Comparison of ENCODE assay signal across 12 cellular contexts in genomic region chr18:58402247-58402646, GRCh38.
DNase-seq lines count a peak whose midpoint lies in the region; ATAC-seq and TF ChIP-seq lines count a peak whose summit lies in the region.
"Had no signal": no experiment of that assay in that cellular context is flagged by ENCODE, and none has a peak within 500 bp of the region (broad histone marks: within the 10 kb centered on the region; RNA-seq: fewer than 3 reads in every experiment).

No MANE protein-coding gene starts in this region.

- in situ Hi-C loops in HAP-1 (cut with MboI; ENCODE audit: low sequenced_read_pairs), result no loop called here

- intact Hi-C loops in body of pancreas (cut with DNase I), result no loop called here
- intact Hi-C loops in left lung (cut with DNase I), result no loop called here
- intact Hi-C loops in head of caudate nucleus (cut with DNase I), result no loop called here

- H3K27me3 ChIP-seq in BE2C (no peaks in the 10 kb centered on the region), body of pancreas (no peaks in the 10 kb centered on the region), left lung (no peaks in the 10 kb centered on the region), HAP-1 (ENCODE audit: low read depth) (no peaks in the 10 kb centered on the region)
- H3K27me3 ChIP-seq: adrenal gland, heart right ventricle, neutrophil had no signal

- no peak for TF ChIP-seq POLR2A in body of pancreas (IDR thresholded peaks at IDR 0.05)

- H3K9me3 ChIP-seq in BE2C, result no peaks in the 10 kb centered on the region
- no peaks in the 10 kb centered on the region for H3K9me3 ChIP-seq in body of pancreas
- no peaks in the 10 kb centered on the region for H3K9me3 ChIP-seq in left lung
- no peaks in the 10 kb centered on the region for H3K9me3 ChIP-seq in HAP-1
- H3K9me3 ChIP-seq: adrenal gland, heart right ventricle, neutrophil had no signal

- ATAC-seq in body of pancreas, result peak; percentile 84
- peak; percentile 74 for ATAC-seq in left lung
- ATAC-seq in GM21528 (IDR thresholded peaks at IDR 0.05; ENCODE audit: low FRiP score, unreplicated experiment), result no peak

- H3K27ac ChIP-seq in body of pancreas (peak overlapping the region; percentile 7 to 83 (median 60)), left lung (no peak overlapping the region)
- H3K27ac ChIP-seq: adrenal gland, heart right ventricle, neutrophil had no signal

- WGBS in body of pancreas, 2 donors, result 12 to 23% methylated on average over 8 to 9 of the region's 9 CpGs

- TF ChIP-seq CTCF in BE2C (IDR thresholded peaks at IDR 0.05; ENCODE audit: low read depth, low read length) (no peak), body of pancreas (IDR thresholded peaks at IDR 0.05) (peak in 4 of 7 experiments; percentile 22 to 41 (median 35)), left lung (IDR thresholded peaks at IDR 0.05) (no peak)

- H3K4me3 ChIP-seq in BE2C (ENCODE audit: low read depth, low read length) (no peak overlapping the region), body of pancreas (no peak overlapping the region), left lung (no peak overlapping the region), HAP-1 (no peak overlapping the region)
- H3K4me3 ChIP-seq: adrenal gland, heart right ventricle had no signal

- no peaks in the 10 kb centered on the region for H3K4me1 ChIP-seq in BE2C
- H3K4me1 ChIP-seq in body of pancreas, result peaks cover 34% of the 10 kb centered on the region
- peaks cover 0 to 12% of the 10 kb centered on the region in 2 donors for H3K4me1 ChIP-seq in left lung
- no peaks in the 10 kb centered on the region for H3K4me1 ChIP-seq in HAP-1

- H3K36me3 ChIP-seq in BE2C, result no peaks in the 10 kb centered on the region
- H3K36me3 ChIP-seq in body of pancreas (replicated peaks in 1 of 2; ENCODE audit: insufficient read depth in 1 of 2, low read depth in 2 of 2), result no peaks in the 10 kb centered on the region
- peaks cover 0 to 7% of the 10 kb centered on the region in 2 donors for H3K36me3 ChIP-seq in left lung
- no peaks in the 10 kb centered on the region for H3K36me3 ChIP-seq in HAP-1 (replicated peaks)
- H3K36me3 ChIP-seq: adrenal gland, neutrophil had no signal

- DNase-seq in BE2C (peak; percentile 16), NCI-H187 treated with DMSO at 0.1 percent for 48 hours (lab: John Stamatoyannopoulos, UW) (peak; percentile 67), body of pancreas (peak; percentile 62 to 73 (median 70)), left lung (no peak), head of caudate nucleus (no peak), HAP-1 (ENCODE audit: low spot score in 2 of 2) (no peak)
- DNase-seq in activated T-cell treated with anti-CD3 and anti-CD28 coated beads, Interleukin-2, amount 50 U/mL, for 1 hour, result no peak
- DNase-seq: heart right ventricle, NCI-H1436 had no signal

Comparison
In these comparisons a context has a peak if more than half of its experiments do, and no peak if none do; other contexts are left out.
1. DNase-seq: peak in BE2C (single experiment), NCI-H187 treated with DMSO at 0.1 percent for 48 hours (single experiment) and body of pancreas (4 of 4); none in left lung (0 of 2), head of caudate nucleus (0 of 42), HAP-1 (0 of 2) and activated T-cell treated with anti-CD3 and anti-CD28 coated beads, Interleukin-2, amount 50 U/mL, for 1 hour (single experiment).
2. CTCF ChIP-seq: peak in body of pancreas (4 of 7); none in BE2C (single experiment) and left lung (0 of 2).
3. H3K27ac ChIP-seq: peak in body of pancreas (4 of 4); none in left lung (0 of 2).